In genomic region chr6:117483645-117484016, GRCh38 we compare ENCODE assay signal across 8 cellular contexts. TPM values are rescaled to one million over a fixed set of nuclear protein-coding genes. Genes with fewer than 3 reads are reported as not detected.
A peak's percentile ranks its signal among the peaks of the same experiment; 100 is the strongest.
DNase-seq lines count a peak whose midpoint lies in the region; ATAC-seq lines count a peak whose summit lies in the region.

No MANE protein-coding gene starts in this region.

- no peaks in the 10 kb centered on the region for H3K9me3 Mint-ChIP-seq in effector memory CD8-positive, alpha-beta T cell
- H3K9me3 Mint-ChIP-seq in naive B cell = no peaks in the 10 kb centered on the region

- no peaks in the 10 kb centered on the region for H3K27me3 Mint-ChIP-seq in effector memory CD8-positive, alpha-beta T cell
- H3K27me3 Mint-ChIP-seq in naive B cell = peaks cover 40 to 60% (median 50%) of the 10 kb centered on the region in 3 donors

- H3K27ac Mint-ChIP-seq in effector memory CD8-positive, alpha-beta T cell = peak overlapping the region; percentile 80 to 83
- peak overlapping the region in 2 of 6 donors; percentile 12 to 44 for H3K27ac Mint-ChIP-seq in naive B cell

- H3K4me3 Mint-ChIP-seq in effector memory CD8-positive, alpha-beta T cell = peak overlapping the region; percentile 91 to 95
- peak overlapping the region; percentile 86 to 95 (median 91) for H3K4me3 Mint-ChIP-seq in naive B cell

- ATAC-seq in HG03066 (IDR thresholded peaks at IDR 0.05; ENCODE audit: low read depth, unreplicated experiment) (peak; percentile 19), naive B cell (ENCODE audit: low read depth in 2 of 2) (peak in 1 of 2 donors; percentile 10), HG03108 (IDR thresholded peaks at IDR 0.05; ENCODE audit: unreplicated experiment) (no peak)
- ATAC-seq in effector memory CD8-positive, alpha-beta T cell (replicated peaks) = no peak

- peak; percentile 49 for DNase-seq in NCI-H510A treated with DMSO at 0.1 percent for 48 hours (lab: John Stamatoyannopoulos, UW)
- no peak for DNase-seq in NCI-H510A (lab: John Stamatoyannopoulos, UW)
- DNase-seq in RPMI7951 (ENCODE audit: low read depth) = peak; percentile 40
- no peak for DNase-seq in effector memory CD8-positive, alpha-beta T cell
- DNase-seq in naive B cell = no peak
- no peak for DNase-seq in activated CD8-positive, alpha-beta memory T cell treated with anti-CD3 and anti-CD28 coated beads for 24 hours

- peaks cover 11 to 24% of the 10 kb centered on the region in 2 donors for H3K4me1 Mint-ChIP-seq in effector memory CD8-positive, alpha-beta T cell (ENCODE audit: low read depth in 2 of 2)
- peaks cover 16 to 22% (median 17%) of the 10 kb centered on the region in 3 donors for H3K4me1 Mint-ChIP-seq in naive B cell

- H3K36me3 Mint-ChIP-seq in effector memory CD8-positive, alpha-beta T cell (ENCODE audit: insufficient read depth) = no peaks in the 10 kb centered on the region
- no peaks in the 10 kb centered on the region for H3K36me3 Mint-ChIP-seq in naive B cell

RNA-seq across cellular contexts. Expression of gene DCBLD1, which starts 1.2 kb away (rescaled TPM):
- 23.9 and 30.3 TPM in 2 replicates for total RNA-seq in RPMI7951 (2014; rRNA removed; shearing (Covaris generic))
- polyA plus RNA-seq in naive B cell (ENCODE audit: low read depth in 6 of 6) = under 1 TPM in 3 of 6 donors, not detected in 3; 0.23 to 0.65 (median 0.34) TPM

RNA-seq across cellular contexts. Expression of gene ROS1, which starts 57.9 kb away (rescaled TPM):
- 0.36 and 0.49 TPM in 2 replicates for total RNA-seq in RPMI7951 (2014; rRNA removed; shearing (Covaris generic))
- polyA plus RNA-seq in naive B cell (ENCODE audit: low read depth in 6 of 6) = not detected

Comparison
In these comparisons a context has a peak if more than half of its experiments do, and no peak if none do; other contexts are left out.
1. DNase-seq: peak in NCI-H510A treated with DMSO at 0.1 percent for 48 hours (single experiment) and RPMI7951 (single experiment); none in NCI-H510A (single experiment), effector memory CD8-positive, alpha-beta T cell (0 of 3), naive B cell (single experiment) and activated CD8-positive, alpha-beta memory T cell treated with anti-CD3 and anti-CD28 coated beads for 24 hours (single experiment).